Comparison of ENCODE assay signal across 25 cellular contexts in genomic region chr12:87254371-87255030, GRCh38.
"Had no signal": no experiment of that assay in that cellular context is flagged by ENCODE, and none has a peak within 500 bp of the region (broad histone marks: within the 10 kb centered on the region; RNA-seq: fewer than 3 reads in every experiment).

No MANE protein-coding gene starts in this region.

- H3K4me3 ChIP-seq: MG63, SK-N-MC had no signal

- DNase-seq: activated CD4-positive, alpha-beta T cell treated with anti-CD3 and anti-CD28 coated beads for 4 hours; activated CD8-positive, alpha-beta memory T cell treated with anti-CD3 and anti-CD28 coated beads, Interleukin-2, amount 50 U/mL, for 4 hours; activated CD8-positive, alpha-beta T cell treated with anti-CD3 and anti-CD28 coated beads for 36 hours; activated naive CD4-positive, alpha-beta T cell treated with anti-CD3 and anti-CD28 coated beads, Interleukin-2, amount 50 U/mL, for 16 hours; activated naive CD8-positive, alpha-beta T cell treated with anti-CD3 and anti-CD28 coated beads, Interleukin-2, amount 10 ng/mL, durations not matched to agents 7 days and 5 days; aorta; central memory CD4-positive, alpha-beta T cell; MG63; MV-4-11; NCI-H1092 treated with DMSO at 0.1 percent for 48 hours; NCI-H1436 treated with DMSO at 0.1 percent for 48 hours; NCI-H187; NCI-H2081; NCI-H345; NCI-H510A; NCI-H526 treated with DMSO at 0.1 percent for 48 hours; NK-92 treated with Interleukin-12 subunit alpha and Interleukin-12 subunit beta, amount 100 ng/mL, for 24 hours; OCI-M1; RPMI8226 had no signal

- ATAC-seq: activated CD4-positive, CD25-positive, alpha-beta regulatory T cell treated with anti-CD3 and anti-CD28 coated beads, Interleukin-2, amount 50 U/mL, for 24 hours; activated CD8-positive, alpha-beta T cell treated with anti-CD3 and anti-CD28 coated beads for 36 hours; Panc1; Right ventricle myocardium inferior had no signal

- H3K27me3 ChIP-seq: MG63 had no signal

- FAIRE-seq: bronchial epithelial cell had no signal

- H3K27ac ChIP-seq: KMS-11, SK-N-MC had no signal

- H3K36me3 ChIP-seq: MG63 had no signal
